1 cellular context compared by ENCODE assay signal in the genomic region with DNA sequence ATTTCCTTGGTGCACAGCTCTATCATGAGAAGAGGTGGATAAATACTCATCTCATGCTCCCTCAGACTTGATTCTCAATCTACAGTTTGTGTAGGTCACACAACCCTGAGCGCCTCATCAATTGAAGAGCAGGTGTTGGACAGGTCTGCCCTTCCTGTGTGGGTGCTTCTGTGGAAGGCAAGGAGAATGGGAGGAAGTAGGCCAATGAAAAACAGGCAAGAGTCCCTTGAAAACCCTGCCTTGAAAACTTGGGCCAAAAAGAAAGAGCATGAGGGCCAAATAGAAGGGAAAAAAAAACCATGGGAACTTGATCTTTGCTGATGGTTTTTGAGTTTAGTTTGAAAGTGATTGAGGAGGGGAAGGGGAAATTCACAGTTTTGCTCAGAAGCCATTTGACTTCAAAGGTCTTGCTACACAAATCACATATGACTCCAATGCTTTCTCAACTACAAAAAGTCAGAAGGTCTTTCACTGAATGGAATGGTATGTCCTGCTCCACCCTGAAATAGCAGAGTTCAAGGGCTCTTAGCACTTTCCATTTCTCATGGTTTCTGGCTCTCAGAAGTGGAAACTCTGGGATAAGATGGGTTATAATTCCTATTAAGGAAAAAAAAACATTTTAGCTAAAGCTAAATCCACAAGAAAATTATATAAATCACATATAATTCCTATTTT.
TF ChIP-seq lines count a peak whose summit lies in the region.

No MANE protein-coding gene starts in this region.

TF ChIP-seq in HepG2, 621 proteins besides CTCF, POLR2A, EP300 and RAD21 (continued from another document and continues in another):
- no peak for TF ChIP-seq ZNF337 (CRISPR knock-in tag; IDR thresholded peaks at IDR 0.05; ENCODE audit: borderline replicate concordance, low read depth)
- no peak for TF ChIP-seq ZNF674 (CRISPR knock-in tag; IDR thresholded peaks at IDR 0.05; ENCODE audit: low read depth)
- TF ChIP-seq, protein P1, sequence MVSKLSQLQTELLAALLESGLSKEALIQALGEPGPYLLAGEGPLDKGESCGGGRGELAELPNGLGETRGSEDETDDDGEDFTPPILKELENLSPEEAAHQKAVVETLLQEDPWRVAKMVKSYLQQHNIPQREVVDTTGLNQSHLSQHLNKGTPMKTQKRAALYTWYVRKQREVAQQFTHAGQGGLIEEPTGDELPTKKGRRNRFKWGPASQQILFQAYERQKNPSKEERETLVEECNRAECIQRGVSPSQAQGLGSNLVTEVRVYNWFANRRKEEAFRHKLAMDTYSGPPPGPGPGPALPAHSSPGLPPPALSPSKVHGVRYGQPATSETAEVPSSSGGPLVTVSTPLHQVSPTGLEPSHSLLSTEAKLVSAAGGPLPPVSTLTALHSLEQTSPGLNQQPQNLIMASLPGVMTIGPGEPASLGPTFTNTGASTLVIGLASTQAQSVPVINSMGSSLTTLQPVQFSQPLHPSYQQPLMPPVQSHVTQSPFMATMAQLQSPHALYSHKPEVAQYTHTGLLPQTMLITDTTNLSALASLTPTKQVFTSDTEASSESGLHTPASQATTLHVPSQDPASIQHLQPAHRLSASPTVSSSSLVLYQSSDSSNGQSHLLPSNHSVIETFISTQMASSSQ (IDR thresholded peaks at IDR 0.05; ENCODE audit: low read depth): 0 out of 2 replicates have a peak, but pooled peaks have one; percentile 30
- TF ChIP-seq, protein P1 (CRISPR knock-in tag; IDR thresholded peaks at IDR 0.05; ENCODE audit: borderline replicate concordance): 0 out of 2 replicates have a peak, but pooled peaks have one; percentile 46
- TF ChIP-seq ZNF703 (CRISPR knock-in tag; IDR thresholded peaks at IDR 0.05; ENCODE audit: borderline replicate concordance): no peak
- TF ChIP-seq, protein P2, sequence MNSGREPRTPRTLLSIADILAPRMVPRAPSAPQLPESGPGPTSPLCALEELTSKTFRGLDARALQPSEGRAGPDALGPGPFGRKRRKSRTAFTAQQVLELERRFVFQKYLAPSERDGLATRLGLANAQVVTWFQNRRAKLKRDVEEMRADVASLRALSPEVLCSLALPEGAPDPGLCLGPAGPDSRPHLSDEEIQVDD (CRISPR knock-in tag; IDR thresholded peaks at IDR 0.05; ENCODE audit: borderline replicate concordance): no peak
- TF ChIP-seq ZNF616 (CRISPR knock-in tag; IDR thresholded peaks at IDR 0.05; ENCODE audit: low read depth): no peak
- peak; percentile 49; the same call in 1 of the 2 replicates for TF ChIP-seq ETV5 (CRISPR knock-in tag; IDR thresholded peaks at IDR 0.05; ENCODE audit: borderline replicate concordance)
- no peak for TF ChIP-seq HDAC6 (IDR thresholded peaks at IDR 0.05; ENCODE audit: low read depth, low read length)
- TF ChIP-seq, protein P3, sequence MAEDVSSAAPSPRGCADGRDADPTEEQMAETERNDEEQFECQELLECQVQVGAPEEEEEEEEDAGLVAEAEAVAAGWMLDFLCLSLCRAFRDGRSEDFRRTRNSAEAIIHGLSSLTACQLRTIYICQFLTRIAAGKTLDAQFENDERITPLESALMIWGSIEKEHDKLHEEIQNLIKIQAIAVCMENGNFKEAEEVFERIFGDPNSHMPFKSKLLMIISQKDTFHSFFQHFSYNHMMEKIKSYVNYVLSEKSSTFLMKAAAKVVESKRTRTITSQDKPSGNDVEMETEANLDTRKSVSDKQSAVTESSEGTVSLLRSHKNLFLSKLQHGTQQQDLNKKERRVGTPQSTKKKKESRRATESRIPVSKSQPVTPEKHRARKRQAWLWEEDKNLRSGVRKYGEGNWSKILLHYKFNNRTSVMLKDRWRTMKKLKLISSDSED (CRISPR knock-in tag; IDR thresholded peaks at IDR 0.05): no peak
- no peak for TF ChIP-seq ZSCAN25 (CRISPR knock-in tag; IDR thresholded peaks at IDR 0.05)
- TF ChIP-seq ZNF282 (IDR thresholded peaks at IDR 0.05; ENCODE audit: partially characterized antibody): no peak
- TF ChIP-seq, protein P4, sequence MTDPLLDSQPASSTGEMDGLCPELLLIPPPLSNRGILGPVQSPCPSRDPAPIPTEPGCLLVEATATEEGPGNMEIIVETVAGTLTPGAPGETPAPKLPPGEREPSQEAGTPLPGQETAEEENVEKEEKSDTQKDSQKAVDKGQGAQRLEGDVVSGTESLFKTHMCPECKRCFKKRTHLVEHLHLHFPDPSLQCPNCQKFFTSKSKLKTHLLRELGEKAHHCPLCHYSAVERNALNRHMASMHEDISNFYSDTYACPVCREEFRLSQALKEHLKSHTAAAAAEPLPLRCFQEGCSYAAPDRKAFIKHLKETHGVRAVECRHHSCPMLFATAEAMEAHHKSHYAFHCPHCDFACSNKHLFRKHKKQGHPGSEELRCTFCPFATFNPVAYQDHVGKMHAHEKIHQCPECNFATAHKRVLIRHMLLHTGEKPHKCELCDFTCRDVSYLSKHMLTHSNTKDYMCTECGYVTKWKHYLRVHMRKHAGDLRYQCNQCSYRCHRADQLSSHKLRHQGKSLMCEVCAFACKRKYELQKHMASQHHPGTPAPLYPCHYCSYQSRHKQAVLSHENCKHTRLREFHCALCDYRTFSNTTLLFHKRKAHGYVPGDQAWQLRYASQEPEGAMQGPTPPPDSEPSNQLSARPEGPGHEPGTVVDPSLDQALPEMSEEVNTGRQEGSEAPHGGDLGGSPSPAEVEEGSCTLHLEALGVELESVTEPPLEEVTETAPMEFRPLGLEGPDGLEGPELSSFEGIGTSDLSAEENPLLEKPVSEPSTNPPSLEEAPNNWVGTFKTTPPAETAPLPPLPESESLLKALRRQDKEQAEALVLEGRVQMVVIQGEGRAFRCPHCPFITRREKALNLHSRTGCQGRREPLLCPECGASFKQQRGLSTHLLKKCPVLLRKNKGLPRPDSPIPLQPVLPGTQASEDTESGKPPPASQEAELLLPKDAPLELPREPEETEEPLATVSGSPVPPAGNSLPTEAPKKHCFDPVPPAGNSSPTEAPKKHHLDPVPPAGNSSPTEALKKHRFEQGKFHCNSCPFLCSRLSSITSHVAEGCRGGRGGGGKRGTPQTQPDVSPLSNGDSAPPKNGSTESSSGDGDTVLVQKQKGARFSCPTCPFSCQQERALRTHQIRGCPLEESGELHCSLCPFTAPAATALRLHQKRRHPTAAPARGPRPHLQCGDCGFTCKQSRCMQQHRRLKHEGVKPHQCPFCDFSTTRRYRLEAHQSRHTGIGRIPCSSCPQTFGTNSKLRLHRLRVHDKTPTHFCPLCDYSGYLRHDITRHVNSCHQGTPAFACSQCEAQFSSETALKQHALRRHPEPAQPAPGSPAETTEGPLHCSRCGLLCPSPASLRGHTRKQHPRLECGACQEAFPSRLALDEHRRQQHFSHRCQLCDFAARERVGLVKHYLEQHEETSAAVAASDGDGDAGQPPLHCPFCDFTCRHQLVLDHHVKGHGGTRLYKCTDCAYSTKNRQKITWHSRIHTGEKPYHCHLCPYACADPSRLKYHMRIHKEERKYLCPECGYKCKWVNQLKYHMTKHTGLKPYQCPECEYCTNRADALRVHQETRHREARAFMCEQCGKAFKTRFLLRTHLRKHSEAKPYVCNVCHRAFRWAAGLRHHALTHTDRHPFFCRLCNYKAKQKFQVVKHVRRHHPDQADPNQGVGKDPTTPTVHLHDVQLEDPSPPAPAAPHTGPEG (CRISPR knock-in tag; IDR thresholded peaks at IDR 0.05): no peak
- no peak for TF ChIP-seq ZNF207 (IDR thresholded peaks at IDR 0.05; ENCODE audit: borderline replicate concordance)
- TF ChIP-seq POGZ (CRISPR knock-in tag; IDR thresholded peaks at IDR 0.05): peak; percentile 86
- peak; percentile 27; the same call in 1 of the 2 replicates for TF ChIP-seq NCOR1 (IDR thresholded peaks at IDR 0.05; ENCODE audit: borderline replicate concordance, low read length)
- no peak for TF ChIP-seq ZNF841 (CRISPR knock-in tag; IDR thresholded peaks at IDR 0.05; ENCODE audit: borderline replicate concordance)
- TF ChIP-seq ZFY (CRISPR knock-in tag; IDR thresholded peaks at IDR 0.05): no peak
- TF ChIP-seq, protein P5, sequence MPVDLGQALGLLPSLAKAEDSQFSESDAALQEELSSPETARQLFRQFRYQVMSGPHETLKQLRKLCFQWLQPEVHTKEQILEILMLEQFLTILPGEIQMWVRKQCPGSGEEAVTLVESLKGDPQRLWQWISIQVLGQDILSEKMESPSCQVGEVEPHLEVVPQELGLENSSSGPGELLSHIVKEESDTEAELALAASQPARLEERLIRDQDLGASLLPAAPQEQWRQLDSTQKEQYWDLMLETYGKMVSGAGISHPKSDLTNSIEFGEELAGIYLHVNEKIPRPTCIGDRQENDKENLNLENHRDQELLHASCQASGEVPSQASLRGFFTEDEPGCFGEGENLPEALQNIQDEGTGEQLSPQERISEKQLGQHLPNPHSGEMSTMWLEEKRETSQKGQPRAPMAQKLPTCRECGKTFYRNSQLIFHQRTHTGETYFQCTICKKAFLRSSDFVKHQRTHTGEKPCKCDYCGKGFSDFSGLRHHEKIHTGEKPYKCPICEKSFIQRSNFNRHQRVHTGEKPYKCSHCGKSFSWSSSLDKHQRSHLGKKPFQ (CRISPR knock-in tag; IDR thresholded peaks at IDR 0.05; ENCODE audit: insufficient replicate concordance): no peak
- no peak for TF ChIP-seq ZNF33B (CRISPR knock-in tag; IDR thresholded peaks at IDR 0.05)
- TF ChIP-seq YEATS2 (CRISPR knock-in tag; IDR thresholded peaks at IDR 0.05; ENCODE audit: borderline replicate concordance): no peak
- no peak for TF ChIP-seq ZNF12 (CRISPR knock-in tag; IDR thresholded peaks at IDR 0.05)
- TF ChIP-seq NR3C1 (CRISPR knock-in tag; IDR thresholded peaks at IDR 0.05): no peak
- TF ChIP-seq ARNTL (CRISPR knock-in tag; IDR thresholded peaks at IDR 0.05): no peak
- TF ChIP-seq ATAD3A (CRISPR knock-in tag; IDR thresholded peaks at IDR 0.05): no peak
- TF ChIP-seq ZNF335 (CRISPR knock-in tag; IDR thresholded peaks at IDR 0.05): no peak
- no peak for TF ChIP-seq MBD4 (IDR thresholded peaks at IDR 0.05; ENCODE audit: borderline replicate concordance, low read length)
- TF ChIP-seq, protein P6, sequence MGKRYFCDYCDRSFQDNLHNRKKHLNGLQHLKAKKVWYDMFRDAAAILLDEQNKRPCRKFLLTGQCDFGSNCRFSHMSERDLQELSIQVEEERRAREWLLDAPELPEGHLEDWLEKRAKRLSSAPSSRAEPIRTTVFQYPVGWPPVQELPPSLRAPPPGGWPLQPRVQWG (CRISPR knock-in tag; IDR thresholded peaks at IDR 0.05; ENCODE audit: borderline replicate concordance, low read depth): no peak
- TF ChIP-seq, protein P7, sequence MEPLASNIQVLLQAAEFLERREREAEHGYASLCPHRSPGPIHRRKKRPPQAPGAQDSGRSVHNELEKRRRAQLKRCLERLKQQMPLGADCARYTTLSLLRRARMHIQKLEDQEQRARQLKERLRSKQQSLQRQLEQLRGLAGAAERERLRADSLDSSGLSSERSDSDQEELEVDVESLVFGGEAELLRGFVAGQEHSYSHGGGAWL (CRISPR knock-in tag; IDR thresholded peaks at IDR 0.05): no peak
- no peak for TF ChIP-seq ZNF263 (CRISPR knock-in tag; IDR thresholded peaks at IDR 0.05)
- TF ChIP-seq, protein P8, sequence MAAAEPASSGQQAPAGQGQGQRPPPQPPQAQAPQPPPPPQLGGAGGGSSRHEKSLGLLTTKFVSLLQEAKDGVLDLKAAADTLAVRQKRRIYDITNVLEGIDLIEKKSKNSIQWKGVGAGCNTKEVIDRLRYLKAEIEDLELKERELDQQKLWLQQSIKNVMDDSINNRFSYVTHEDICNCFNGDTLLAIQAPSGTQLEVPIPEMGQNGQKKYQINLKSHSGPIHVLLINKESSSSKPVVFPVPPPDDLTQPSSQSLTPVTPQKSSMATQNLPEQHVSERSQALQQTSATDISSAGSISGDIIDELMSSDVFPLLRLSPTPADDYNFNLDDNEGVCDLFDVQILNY (CRISPR knock-in tag; conservative IDR thresholded peaks at IDR 0.05): no peak
- TF ChIP-seq SP5 (CRISPR knock-in tag; IDR thresholded peaks at IDR 0.05; ENCODE audit: borderline replicate concordance, low read depth): peak; percentile 99
- TF ChIP-seq ZNF567 (CRISPR knock-in tag; IDR thresholded peaks at IDR 0.05; ENCODE audit: borderline replicate concordance): no peak
- no peak for TF ChIP-seq DNMT3B (CRISPR knock-in tag; conservative IDR thresholded peaks at IDR 0.05)
- TF ChIP-seq ZFP82 (CRISPR knock-in tag; IDR thresholded peaks at IDR 0.05; ENCODE audit: borderline replicate concordance): no peak
- TF ChIP-seq KDM4B (CRISPR knock-in tag; IDR thresholded peaks at IDR 0.05): no peak
- TF ChIP-seq, protein P9, sequence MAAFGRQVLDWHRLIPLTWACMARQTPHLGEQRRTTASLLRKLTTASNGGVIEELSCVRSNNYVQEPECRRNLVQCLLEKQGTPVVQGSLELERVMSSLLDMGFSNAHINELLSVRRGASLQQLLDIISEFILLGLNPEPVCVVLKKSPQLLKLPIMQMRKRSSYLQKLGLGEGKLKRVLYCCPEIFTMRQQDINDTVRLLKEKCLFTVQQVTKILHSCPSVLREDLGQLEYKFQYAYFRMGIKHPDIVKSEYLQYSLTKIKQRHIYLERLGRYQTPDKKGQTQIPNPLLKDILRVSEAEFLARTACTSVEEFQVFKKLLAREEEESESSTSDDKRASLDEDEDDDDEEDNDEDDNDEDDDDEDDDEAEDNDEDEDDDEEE (CRISPR knock-in tag; IDR thresholded peaks at IDR 0.05): no peak
- TF ChIP-seq ZNF432 (CRISPR knock-in tag; IDR thresholded peaks at IDR 0.05; ENCODE audit: borderline replicate concordance): no peak
- TF ChIP-seq NFIC (IDR thresholded peaks at IDR 0.05; ENCODE audit: low read length): peak; percentile 70; the same call in 1 of the 2 replicates
- TF ChIP-seq SUZ12 (IDR thresholded peaks at IDR 0.05; ENCODE audit: low read depth, low read length): no peak
- TF ChIP-seq ZNF605 (CRISPR knock-in tag; IDR thresholded peaks at IDR 0.05): no peak
- TF ChIP-seq ZNF569 (CRISPR knock-in tag; IDR thresholded peaks at IDR 0.05; ENCODE audit: borderline replicate concordance): no peak
- TF ChIP-seq ZNF788 (CRISPR knock-in tag; IDR thresholded peaks at IDR 0.05; ENCODE audit: borderline replicate concordance): no peak
- TF ChIP-seq SCMH1 (CRISPR knock-in tag; IDR thresholded peaks at IDR 0.05; ENCODE audit: borderline replicate concordance): no peak
- no peak for TF ChIP-seq SP2 (CRISPR knock-in tag; IDR thresholded peaks at IDR 0.05)
- TF ChIP-seq PHF8 (CRISPR knock-in tag; IDR thresholded peaks at IDR 0.05): no peak
- TF ChIP-seq ZNF556 (CRISPR knock-in tag; IDR thresholded peaks at IDR 0.05; ENCODE audit: borderline replicate concordance): no peak
- TF ChIP-seq PAF1 (CRISPR knock-in tag; IDR thresholded peaks at IDR 0.05): no peak
- TF ChIP-seq JDP2 (CRISPR knock-in tag; IDR thresholded peaks at IDR 0.05; ENCODE audit: borderline replicate concordance): no peak
- no peak for TF ChIP-seq SRSF9 (IDR thresholded peaks at IDR 0.05; ENCODE audit: borderline replicate concordance, insufficient read depth, low read depth, low read length, poor library complexity, severe bottlenecking)
